21 cellular contexts compared by ENCODE assay signal in genomic region chr2:25920326-25920725, GRCh38. TPM values are rescaled to one million over a fixed set of nuclear protein-coding genes. Genes with fewer than 3 reads are reported as not detected.
A peak's percentile ranks its signal among the peaks of the same experiment; 100 is the strongest.
DNase-seq lines count a peak whose midpoint lies in the region; ATAC-seq, FAIRE-seq and TF ChIP-seq lines count a peak whose summit lies in the region.
"Had no signal": no experiment of that assay in that cellular context is flagged by ENCODE, and none has a peak within 500 bp of the region (broad histone marks: within the 10 kb centered on the region; RNA-seq: fewer than 3 reads in every experiment).

No MANE protein-coding gene starts in this region.

- TF ChIP-seq CTCF in AG10803 (conservative IDR thresholded peaks at IDR 0.05; ENCODE audit: low read length) (no peak), HFFc6 (IDR thresholded peaks at IDR 0.05) (no peak), cardiac fibroblast (IDR thresholded peaks at IDR 0.05; ENCODE audit: low read depth, low read length) (no peak), kidney (IDR thresholded peaks at IDR 0.05; ENCODE audit: borderline replicate concordance, extremely low read depth, insufficient read depth) (no peak)

- FAIRE-seq in kidney (lab: Jason Lieb, UNC): no peak
- FAIRE-seq: astrocyte, colon had no signal

- H3K27me3 ChIP-seq in right cardiac atrium (ENCODE audit: control insufficient read depth, insufficient read depth): no peaks in the 10 kb centered on the region
- H3K27me3 ChIP-seq: sigmoid colon, uterus had no signal

- no peaks in the 10 kb centered on the region for H3K36me3 ChIP-seq in kidney (ENCODE audit: control insufficient read depth in 1 of 2, insufficient read depth in 2 of 2, low read length in 2 of 2)
- H3K36me3 ChIP-seq: sigmoid colon, uterus had no signal

- ATAC-seq in left colon: no peak
- ATAC-seq in right cardiac atrium: no peak
- no peak for ATAC-seq in HG03565 (IDR thresholded peaks at IDR 0.05; ENCODE audit: unreplicated experiment)
- ATAC-seq: left ventricle myocardium superior had no signal

- no peak overlapping the region for H3K27ac Mint-ChIP-seq in HFFc6

- H3K4me1 Mint-ChIP-seq in HFFc6 (ENCODE audit: low read depth): peaks cover 5% of the 10 kb centered on the region; the same call in 1 of the 2 replicates

- WGBS in right cardiac atrium: 94% methylated on average over 5 of the region's 5 CpGs

- H3K27me3 Mint-ChIP-seq in HFFc6 (ENCODE audit: insufficient read depth): peaks cover 7% of the 10 kb centered on the region

- no peak overlapping the region for H3K27ac ChIP-seq in kidney (ENCODE audit: low read depth in 2 of 2, low read length in 2 of 2)
- H3K27ac ChIP-seq in right cardiac atrium (ENCODE audit: low read length): no peak overlapping the region
- H3K27ac ChIP-seq: sigmoid colon, uterus had no signal

- H3K9ac ChIP-seq in kidney (ENCODE audit: low read length in 2 of 2): no peak overlapping the region
- H3K9ac ChIP-seq: SK-N-SH had no signal

- H3K4me3 Mint-ChIP-seq in HFFc6: no peak overlapping the region

- no peaks in the 10 kb centered on the region for H3K9me3 ChIP-seq in kidney (ENCODE audit: control insufficient read depth in 1 of 2, low read length in 2 of 2)
- H3K9me3 ChIP-seq in right cardiac atrium (ENCODE audit: control insufficient read depth, low read length): no peaks in the 10 kb centered on the region
- H3K9me3 ChIP-seq: sigmoid colon, SK-N-SH, uterus had no signal

- DNase-seq in AG10803 (ENCODE audit: low read depth) (peak; percentile 73), HFFc6 (peak; percentile 59), cardiac fibroblast (ENCODE audit: low read depth in 2 of 2) (peak; percentile 17 to 48), kidney (peak; percentile 1), SK-N-DZ (ENCODE audit: low spot score) (no peak), left colon (no peak), right cardiac atrium (no peak)
- DNase-seq: activated gamma-delta T cell treated with Interleukin-2 at 50 U/mL for 16 hours; Calu3; GF-D8; left ventricle myocardium superior; NCI-H1436 treated with DMSO at 0.1 percent for 48 hours; NCI-H2171 treated with DMSO at 0.1 percent for 48 hours; nucleus accumbens; sigmoid colon; SK-N-SH; stimulated activated CD4-positive, alpha-beta T cell treated with anti-CD3 and anti-CD28 coated beads, Interleukin-4, amount 100 ng/mL, for 1 hour; uterus had no signal

- no peak overlapping the region for H3K4me3 ChIP-seq in AG10803 (ENCODE audit: low read length)
- H3K4me3 ChIP-seq in cardiac fibroblast (replicated peaks in 1 of 2; ENCODE audit: low read depth in 2 of 2, low read length in 2 of 2): no peak overlapping the region
- H3K4me3 ChIP-seq in kidney (ENCODE audit: low read length in 2 of 2): no peak overlapping the region
- no peak overlapping the region for H3K4me3 ChIP-seq in right cardiac atrium (ENCODE audit: low read length)
- H3K4me3 ChIP-seq: sigmoid colon, uterus had no signal

- no peaks in the 10 kb centered on the region for H3K9me3 Mint-ChIP-seq in HFFc6

- intact Hi-C loops in kidney (cut with DNase I) (no loop called here), left colon (cut with DNase I, micrococcal nuclease) (no loop called here), right cardiac atrium (cut with DNase I) (no loop called here)

- H3K36me3 Mint-ChIP-seq in HFFc6 (ENCODE audit: low read depth): no peaks in the 10 kb centered on the region

- no peaks in the 10 kb centered on the region for H3K4me1 ChIP-seq in kidney (ENCODE audit: control insufficient read depth in 1 of 2, insufficient read depth in 1 of 2, low read depth in 1 of 2, low read length in 2 of 2)
- H3K4me1 ChIP-seq in right cardiac atrium (ENCODE audit: control insufficient read depth, insufficient read depth, low read length): no peaks in the 10 kb centered on the region
- H3K4me1 ChIP-seq: sigmoid colon, uterus had no signal

RNA-seq across cellular contexts. Expression of gene ASXL2, which starts 42.0 kb away (rescaled TPM):
- 10 to 100 TPM; 24.6 to 29.6 (median 26.6) TPM for total RNA-seq in HFFc6 (2021; fragmentation: NEBNext Ultra II Directional; extraction: Animal tissue kit (Norgen Biotek cat#: 25700))
- total RNA-seq in kidney: 41.0 TPM
- polyA plus RNA-seq in kidney (ENCODE audit: insufficient read depth, low read depth, low replicate concordance): 2.6 TPM
- polyA plus RNA-seq in SK-N-DZ (2014; cell fraction: cytosol; rRNA removed): 2.5 and 3.0 TPM in 2 replicates
- 2.6 and 4.7 TPM in 2 replicates for polyA plus RNA-seq in SK-N-DZ (2014; cell fraction: nucleus; rRNA removed)
- total RNA-seq in left colon: 10 to 100 TPM; 30.7 to 33.8 TPM
- 10 to 100 TPM; 18.9 to 27.2 (median 23.5) TPM for total RNA-seq in right cardiac atrium
- 3.0 TPM for polyA plus RNA-seq in right cardiac atrium

Comparison
In these comparisons a context has a peak if more than half of its experiments do, and no peak if none do; other contexts are left out.
1. DNase-seq: peak in AG10803 (single experiment), HFFc6 (single experiment), cardiac fibroblast (2 of 2) and kidney (single experiment); none in SK-N-DZ (single experiment), left colon (0 of 2) and right cardiac atrium (0 of 3).